Comparison of ENCODE assay signal across 8 cellular contexts in the genomic region with DNA sequence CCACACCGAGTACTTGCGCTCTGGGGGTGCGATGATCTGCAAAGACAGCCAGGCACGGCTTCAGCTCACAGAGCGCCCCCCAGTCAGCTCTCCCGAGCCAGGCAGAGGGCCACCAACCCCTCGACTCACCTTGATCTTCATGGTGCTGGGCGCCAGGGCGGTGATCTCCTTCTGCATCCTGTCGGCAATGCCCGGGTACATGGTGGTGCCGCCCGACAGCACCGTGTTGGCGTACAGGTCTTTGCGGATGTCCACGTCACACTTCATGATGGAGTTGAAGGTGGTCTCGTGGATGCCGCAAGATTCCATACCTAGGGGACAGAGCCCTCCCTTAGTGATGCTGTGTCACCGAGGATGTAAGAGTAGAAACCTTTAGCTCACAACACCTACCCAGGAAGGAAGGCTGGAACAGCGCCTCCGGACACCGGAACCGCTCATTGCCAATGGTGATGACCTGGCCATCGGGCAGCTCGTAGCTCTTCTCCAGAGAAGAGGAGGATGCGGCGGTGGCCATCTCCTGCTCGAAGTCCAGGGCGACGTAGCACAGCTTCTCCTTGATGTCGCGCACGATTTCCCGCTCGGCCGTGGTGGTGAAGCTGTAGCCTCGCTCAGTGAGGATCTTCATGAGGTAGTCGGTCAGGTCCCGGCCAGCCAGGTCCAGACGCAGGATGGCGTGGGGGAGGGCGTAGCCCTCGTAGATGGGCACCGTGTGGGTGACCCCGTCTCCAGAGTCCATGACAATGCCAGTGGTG. TPM values are rescaled to one million over a fixed set of nuclear protein-coding genes. Genes with fewer than 3 reads are reported as not detected.
DNase-seq lines count a peak whose midpoint lies in the region; ATAC-seq and TF ChIP-seq lines count a peak whose summit lies in the region.

No MANE protein-coding gene starts in this region.

- POLR2A ChIA-PET in activated CD8-positive, alpha-beta T cell treated with anti-CD3 and anti-CD28 coated beads for 36 hours (lab: Charles Lee) = interaction anchor here (0.8 to 4.5 kb wide), 10 partner anchors 7 to 344 kb away, joined by 3 to 33 read pairs (median 4); partner anchors contain the start of genes BAHCC1 and FAAP100

- CTCF ChIA-PET in activated CD8-positive, alpha-beta T cell treated with anti-CD3 and anti-CD28 coated beads for 36 hours (lab: Charles Lee) = interaction anchor here (0.9 to 6.2 kb wide), 3 partner anchors 24 to 219 kb away, joined by 3 to 28 read pairs (median 4); no protein-coding TSS in a partner anchor

- no peak for ATAC-seq in activated CD8-positive, alpha-beta T cell treated with anti-CD3 and anti-CD28 coated beads for 36 hours
- ATAC-seq in HG02678 (IDR thresholded peaks at IDR 0.05; ENCODE audit: unreplicated experiment) = no peak

- DNase-seq in NCI-H146 (lab: John Stamatoyannopoulos, UW) (peak; percentile 45), NCI-H146 treated with DMSO at 0.1 percent for 48 hours (lab: John Stamatoyannopoulos, UW; ENCODE audit: unreplicated experiment) (no peak), fibroblast of mammary gland (ENCODE audit: low read depth) (no peak), osteocyte (ENCODE audit: extremely low spot score, unreplicated experiment) (no peak), midbrain (lab: John Stamatoyannopoulos, UW) (no peak), putamen (ENCODE audit: low spot score) (no peak)
- peak; percentile 68 for DNase-seq in activated CD8-positive, alpha-beta T cell treated with anti-CD3 and anti-CD28 coated beads for 36 hours

- TF ChIP-seq CTCF in activated CD8-positive, alpha-beta T cell treated with anti-CD3 and anti-CD28 coated beads for 36 hours (IDR thresholded peaks at IDR 0.05) = no peak
- TF ChIP-seq CTCF in fibroblast of mammary gland (conservative IDR thresholded peaks at IDR 0.05; ENCODE audit: control insufficient read depth, insufficient read depth, low read depth, low read length) = no peak
- TF ChIP-seq CTCF in osteocyte (IDR thresholded peaks at IDR 0.05) = no peak

- no peaks in the 10 kb centered on the region for H3K27me3 Mint-ChIP-seq in activated CD8-positive, alpha-beta T cell treated with anti-CD3 and anti-CD28 coated beads for 36 hours
- no peaks in the 10 kb centered on the region for H3K27me3 Mint-ChIP-seq in osteocyte (ENCODE audit: unreplicated experiment)

- intact Hi-C loops in activated CD8-positive, alpha-beta T cell treated with anti-CD3 and anti-CD28 coated beads for 36 hours (cut with micrococcal nuclease) = no loop called here

- H3K4me1 Mint-ChIP-seq in activated CD8-positive, alpha-beta T cell treated with anti-CD3 and anti-CD28 coated beads for 36 hours (ENCODE audit: low read depth) = peaks cover 17% of the 10 kb centered on the region
- peaks cover 28% of the 10 kb centered on the region for H3K4me1 Mint-ChIP-seq in osteocyte (ENCODE audit: unreplicated experiment)

- peaks cover 42% of the 10 kb centered on the region for H3K36me3 Mint-ChIP-seq in activated CD8-positive, alpha-beta T cell treated with anti-CD3 and anti-CD28 coated beads for 36 hours (ENCODE audit: low read depth)
- peaks cover 43% of the 10 kb centered on the region for H3K36me3 Mint-ChIP-seq in osteocyte (ENCODE audit: unreplicated experiment)

- peak overlapping the region; percentile 97 for H3K4me3 Mint-ChIP-seq in activated CD8-positive, alpha-beta T cell treated with anti-CD3 and anti-CD28 coated beads for 36 hours
- peak overlapping the region; percentile 98 for H3K4me3 Mint-ChIP-seq in osteocyte (ENCODE audit: unreplicated experiment)

- peak overlapping the region; percentile 94 for H3K4me3 ChIP-seq in fibroblast of mammary gland (ENCODE audit: control insufficient read depth, low read depth, low read length)

- no peaks in the 10 kb centered on the region for H3K9me3 Mint-ChIP-seq in activated CD8-positive, alpha-beta T cell treated with anti-CD3 and anti-CD28 coated beads for 36 hours
- no peaks in the 10 kb centered on the region for H3K9me3 Mint-ChIP-seq in osteocyte (ENCODE audit: unreplicated experiment)

- H3K27ac Mint-ChIP-seq in activated CD8-positive, alpha-beta T cell treated with anti-CD3 and anti-CD28 coated beads for 36 hours = peak overlapping the region; percentile 92
- H3K27ac Mint-ChIP-seq in osteocyte (ENCODE audit: unreplicated experiment) = peak overlapping the region; percentile 87

RNA-seq across cellular contexts. Expression of gene ACTG1, which starts 1.6 kb away (rescaled TPM):
- total RNA-seq in activated CD8-positive, alpha-beta T cell treated with anti-CD3 and anti-CD28 coated beads for 36 hours = 1,000 to 10,000 TPM; 4,606 to 4,756 TPM
- 4,236 and 4,267 TPM in 2 replicates for total RNA-seq in osteocyte

RNA-seq across cellular contexts. Expression of gene FSCN2, which starts 17.2 kb away (rescaled TPM):
- total RNA-seq in activated CD8-positive, alpha-beta T cell treated with anti-CD3 and anti-CD28 coated beads for 36 hours = under 1 TPM in 1 of 2 experiments, not detected in 1; 0.32 TPM
- total RNA-seq in osteocyte = 3.0 and 3.7 TPM in 2 replicates

RNA-seq across cellular contexts. Expression of gene FAAP100, which starts 41.2 kb away (rescaled TPM):
- 10 to 100 TPM; 40.5 to 42.7 TPM for total RNA-seq in activated CD8-positive, alpha-beta T cell treated with anti-CD3 and anti-CD28 coated beads for 36 hours
- total RNA-seq in osteocyte = 63.0 and 64.6 TPM in 2 replicates

Comparison
In these comparisons a context has a peak if more than half of its experiments do, and no peak if none do; other contexts are left out.
1. DNase-seq: peak in NCI-H146 (single experiment) and activated CD8-positive, alpha-beta T cell treated with anti-CD3 and anti-CD28 coated beads for 36 hours (single experiment); none in NCI-H146 treated with DMSO at 0.1 percent for 48 hours (single experiment), fibroblast of mammary gland (single experiment), osteocyte (single experiment), midbrain (single experiment) and putamen (single experiment).